Comparison of ENCODE assay signal across 15 cellular contexts in the genomic region with DNA sequence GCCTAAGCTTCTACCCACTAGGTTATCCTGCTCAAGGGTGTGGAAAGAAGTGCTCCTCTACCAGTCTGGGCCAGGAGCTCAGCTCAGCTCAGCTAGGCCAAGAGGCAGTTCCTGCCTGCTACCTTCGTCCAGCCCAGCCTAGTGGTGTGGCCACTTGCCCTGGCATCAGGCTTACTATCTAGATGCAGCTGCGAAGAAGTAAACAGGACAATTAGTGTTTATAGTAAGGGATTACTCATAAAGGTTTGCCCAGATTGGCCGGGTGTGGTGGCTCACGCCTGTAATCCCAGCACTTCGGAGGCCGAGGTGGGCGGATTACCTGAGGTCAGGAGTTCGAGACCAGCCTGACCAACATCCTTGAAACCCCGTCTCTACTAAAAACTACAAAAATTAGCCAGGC. TPM values are rescaled to one million over a fixed set of nuclear protein-coding genes. Genes with fewer than 3 reads are reported as not detected.
DNase-seq lines count a peak whose midpoint lies in the region; ATAC-seq, FAIRE-seq and TF ChIP-seq lines count a peak whose summit lies in the region.
"Had no signal": no experiment of that assay in that cellular context is flagged by ENCODE, and none has a peak within 500 bp of the region (broad histone marks: within the 10 kb centered on the region; RNA-seq: fewer than 3 reads in every experiment).

No MANE protein-coding gene starts in this region.

- FAIRE-seq in small intestine (lab: Jason Lieb, UNC), result no peak

- H3K36me3 Mint-ChIP-seq in activated CD4-positive, alpha-beta T cell treated with anti-CD3 and anti-CD28 coated beads, Interleukin-2, amount 10 ng/mL, durations not matched to agents 24 days and 14 days (ENCODE audit: low read depth), result peaks cover 43% of the 10 kb centered on the region

- H3K4me1 Mint-ChIP-seq in activated CD4-positive, alpha-beta T cell treated with anti-CD3 and anti-CD28 coated beads, Interleukin-2, amount 10 ng/mL, durations not matched to agents 24 days and 14 days, result peaks cover 62% of the 10 kb centered on the region
- H3K4me1 Mint-ChIP-seq: naive B cell had no signal

- no peak for TF ChIP-seq CTCF in MM.1S (IDR thresholded peaks at IDR 0.05; ENCODE audit: low read length)
- no peak for TF ChIP-seq CTCF in coronary artery (IDR thresholded peaks at IDR 0.05)

- no peaks in the 10 kb centered on the region for H3K9me2 ChIP-seq in MM.1S (replicated peaks; ENCODE audit: insufficient read depth, low read length)

- H3K27ac ChIP-seq in MM.1S (ENCODE audit: low read length), result peak overlapping the region; percentile 95
- peak overlapping the region; percentile 70 to 80 for H3K27ac ChIP-seq in coronary artery
- H3K27ac ChIP-seq in small intestine (ENCODE audit: low read depth in 1 of 2, low read length in 1 of 2), result peak overlapping the region in 1 of 2 donors; percentile 81
- H3K27ac ChIP-seq: right lobe of liver had no signal

- intact Hi-C loops in activated CD4-positive, alpha-beta T cell treated with anti-CD3 and anti-CD28 coated beads, Interleukin-2, amount 10 ng/mL, durations not matched to agents 24 days and 14 days (cut with micrococcal nuclease), result no loop called here

- H3K4me3 ChIP-seq in MM.1S (ENCODE audit: low read length) (no peak overlapping the region), coronary artery (no peak overlapping the region), small intestine (ENCODE audit: low read depth in 1 of 2, low read length in 2 of 2) (no peak overlapping the region)
- H3K4me3 ChIP-seq: right lobe of liver had no signal

- H3F3A ChIP-seq in MM.1S (ENCODE audit: insufficient read depth, low read length), result peaks cover 34% of the 10 kb centered on the region

- H3K27ac Mint-ChIP-seq in activated CD4-positive, alpha-beta T cell treated with anti-CD3 and anti-CD28 coated beads, Interleukin-2, amount 10 ng/mL, durations not matched to agents 24 days and 14 days, result peak overlapping the region; percentile 95
- H3K27ac Mint-ChIP-seq: type B pancreatic cell had no signal

- ATAC-seq in HG03139 (IDR thresholded peaks at IDR 0.05; ENCODE audit: unreplicated experiment), result no peak
- ATAC-seq: right lobe of liver had no signal

- H3K27me3 ChIP-seq in MM.1S (replicated peaks; ENCODE audit: insufficient read depth, low read length) (no peaks in the 10 kb centered on the region), small intestine (ENCODE audit: control insufficient read depth in 2 of 2, insufficient read depth in 2 of 2, low read length in 2 of 2) (no peaks in the 10 kb centered on the region)
- H3K27me3 ChIP-seq: right lobe of liver had no signal

- H3K4me3 Mint-ChIP-seq in activated CD4-positive, alpha-beta T cell treated with anti-CD3 and anti-CD28 coated beads, Interleukin-2, amount 10 ng/mL, durations not matched to agents 24 days and 14 days, result peak overlapping the region; percentile 22
- H3K4me3 Mint-ChIP-seq: naive B cell, type B pancreatic cell had no signal

- H4K20me1 ChIP-seq in MM.1S (ENCODE audit: insufficient read depth, low read length), result no peaks in the 10 kb centered on the region

- no peaks in the 10 kb centered on the region for H3K79me2 ChIP-seq in MM.1S (ENCODE audit: low read length)

- WGBS in small intestine, 3 donors, result 29 to 67% (median 45%) methylated on average over 9 of the region's 9 CpGs

- H3K9me3 Mint-ChIP-seq in activated CD4-positive, alpha-beta T cell treated with anti-CD3 and anti-CD28 coated beads, Interleukin-2, amount 10 ng/mL, durations not matched to agents 24 days and 14 days, result no peaks in the 10 kb centered on the region
- H3K9me3 Mint-ChIP-seq: naive B cell, type B pancreatic cell had no signal

- H3K4me1 ChIP-seq in MM.1S (ENCODE audit: low read length), result peaks cover 57% of the 10 kb centered on the region
- H3K4me1 ChIP-seq in small intestine (ENCODE audit: control insufficient read depth in 2 of 2, insufficient read depth in 1 of 2, low read depth in 1 of 2, low read length in 1 of 2), result peaks cover 7 to 15% of the 10 kb centered on the region in 2 donors
- H3K4me1 ChIP-seq: right lobe of liver had no signal

- H3K27me3 Mint-ChIP-seq in activated CD4-positive, alpha-beta T cell treated with anti-CD3 and anti-CD28 coated beads, Interleukin-2, amount 10 ng/mL, durations not matched to agents 24 days and 14 days, result no peaks in the 10 kb centered on the region
- H3K27me3 Mint-ChIP-seq: naive B cell, type B pancreatic cell had no signal

- H3K4me2 ChIP-seq in MM.1S (ENCODE audit: low read depth, low read length), result no peak overlapping the region

- 0 out of 2 replicates have a peak overlapping the region, but pooled peaks have one; percentile 2 for H2AFZ ChIP-seq in MM.1S (ENCODE audit: low read length)

- H3K9ac ChIP-seq in MM.1S (ENCODE audit: low read length), result no peak overlapping the region

- H3K9me3 ChIP-seq in MM.1S (replicated peaks; ENCODE audit: insufficient read depth, low read length) (no peaks in the 10 kb centered on the region), small intestine (ENCODE audit: control insufficient read depth, low read depth) (no peaks in the 10 kb centered on the region)
- H3K9me3 ChIP-seq: right lobe of liver had no signal

- no peak for DNase-seq in activated CD4-positive, alpha-beta T cell treated with anti-CD3 and anti-CD28 coated beads, Interleukin-2, amount 10 ng/mL, durations not matched to agents 24 days and 14 days
- no peak for DNase-seq in activated CD4-positive, alpha-beta T cell treated with anti-CD3 and anti-CD28 coated beads for 4 hours
- no peak for DNase-seq in MM.1S
- DNase-seq in coronary artery (ENCODE audit: low spot score), result peak; percentile 72
- peak; percentile 73 for DNase-seq in small intestine
- no peak for DNase-seq in HCEC 1CT
- DNase-seq in stimulated activated naive CD4-positive, alpha-beta T cell treated with Interleukin-2 at 50 U/mL for 16 hours (lab: John Stamatoyannopoulos, UW), result no peak
- DNase-seq: ACHN, naive B cell, NCI-H1436, SIG-M5 had no signal

- H3K36me3 ChIP-seq in MM.1S (replicated peaks; ENCODE audit: insufficient read depth, low read length) (no peaks in the 10 kb centered on the region), small intestine (ENCODE audit: control insufficient read depth in 2 of 2, insufficient read depth in 2 of 2, low read length in 2 of 2) (peaks cover 0 to 6% of the 10 kb centered on the region in 2 donors)
- H3K36me3 ChIP-seq: right lobe of liver had no signal

RNA-seq across cellular contexts. Expression of a gene that starts 12.8 kb away (rescaled TPM):
- 4.2 TPM in 2 replicates for total RNA-seq in activated CD4-positive, alpha-beta T cell treated with anti-CD3 and anti-CD28 coated beads, Interleukin-2, amount 10 ng/mL, durations not matched to agents 24 days and 14 days
- 10 to 100 TPM in 2 of 3 donors, 1 to 10 TPM in 1; 7.2 to 15.1 (median 14.1) TPM for polyA plus RNA-seq in small intestine

RNA-seq across cellular contexts. Expression of a gene that starts 21.7 kb away (rescaled TPM):
- 8.4 and 9.2 TPM in 2 replicates for total RNA-seq in activated CD4-positive, alpha-beta T cell treated with anti-CD3 and anti-CD28 coated beads, Interleukin-2, amount 10 ng/mL, durations not matched to agents 24 days and 14 days
- polyA plus RNA-seq in small intestine, result 1 to 10 TPM in 1 of 3 donors, under 1 TPM in 2; 0.45 to 1.0 (median 0.54) TPM

RNA-seq across cellular contexts. Expression of a gene that starts 22.7 kb away (rescaled TPM):
- 34.2 and 38.6 TPM in 2 replicates for total RNA-seq in activated CD4-positive, alpha-beta T cell treated with anti-CD3 and anti-CD28 coated beads, Interleukin-2, amount 10 ng/mL, durations not matched to agents 24 days and 14 days
- polyA plus RNA-seq in small intestine, result 1 to 10 TPM in 2 of 3 donors, under 1 TPM in 1; 0.67 to 3.8 (median 2.7) TPM

RNA-seq across cellular contexts. Expression of a gene that starts 26.9 kb away (rescaled TPM):
- 28.3 and 29.1 TPM in 2 replicates for total RNA-seq in activated CD4-positive, alpha-beta T cell treated with anti-CD3 and anti-CD28 coated beads, Interleukin-2, amount 10 ng/mL, durations not matched to agents 24 days and 14 days
- polyA plus RNA-seq in small intestine, result 10 to 100 TPM in 2 of 3 donors, 1 to 10 TPM in 1; 2.7 to 58.9 (median 13.9) TPM
- total RNA-seq: dermis microvascular lymphatic vessel endothelial cell had no signal

RNA-seq across cellular contexts. Expression of a gene that starts 33.6 kb away (rescaled TPM):
- total RNA-seq in activated CD4-positive, alpha-beta T cell treated with anti-CD3 and anti-CD28 coated beads, Interleukin-2, amount 10 ng/mL, durations not matched to agents 24 days and 14 days, result 1.8 and 2.1 TPM in 2 replicates
- polyA plus RNA-seq in small intestine, result 10 to 100 TPM in 2 of 3 donors, 1 to 10 TPM in 1; 7.1 to 13.0 (median 11.9) TPM
- total RNA-seq: dermis microvascular lymphatic vessel endothelial cell had no signal

Comparison
In these comparisons a context has a peak if more than half of its experiments do, and no peak if none do; other contexts are left out.
1. DNase-seq: peak in coronary artery (single experiment) and small intestine (single experiment); none in activated CD4-positive, alpha-beta T cell treated with anti-CD3 and anti-CD28 coated beads, Interleukin-2, amount 10 ng/mL, durations not matched to agents 24 days and 14 days (single experiment), activated CD4-positive, alpha-beta T cell treated with anti-CD3 and anti-CD28 coated beads for 4 hours (0 of 2), MM.1S (single experiment), HCEC 1CT (single experiment) and stimulated activated naive CD4-positive, alpha-beta T cell treated with Interleukin-2 at 50 U/mL for 16 hours (single experiment).